In genomic region chr4:84342161-84342560, GRCh38 we compare ENCODE assay signal across 29 cellular contexts.
"Had no signal": no experiment of that assay in that cellular context is flagged by ENCODE, and none has a peak within 500 bp of the region (broad histone marks: within the 10 kb centered on the region; RNA-seq: fewer than 3 reads in every experiment).

No MANE protein-coding gene starts in this region.

- DNase-seq: activated CD4-positive, alpha-beta memory T cell treated with anti-CD3 and anti-CD28 coated beads for 36 hours; activated CD4-positive, alpha-beta T cell treated with anti-CD3 and anti-CD28 coated beads for 36 hours; activated CD4-positive, alpha-beta T cell treated with anti-CD3 and anti-CD28 coated beads, Interleukin-2, amount 10 ng/mL, durations not matched to agents 24 days and 14 days; activated CD4-positive, CD25-positive, alpha-beta regulatory T cell; activated CD4-positive, CD25-positive, alpha-beta regulatory T cell treated with anti-CD3 and anti-CD28 coated beads, Interleukin-2, amount 50 U/mL, for 72 hours; activated CD8-positive, alpha-beta memory T cell treated with anti-CD3 and anti-CD28 coated beads, Interleukin-2, amount 50 U/mL, for 48 hours; activated CD8-positive, alpha-beta T cell treated with anti-CD3 and anti-CD28 coated beads, Interleukin-2, amount 10 ng/mL, durations not matched to agents 7 days and 5 days; activated gamma-delta T cell; activated naive CD4-positive, alpha-beta T cell; activated naive CD4-positive, alpha-beta T cell treated with anti-CD3 and anti-CD28 coated beads, Interleukin-2, amount 10 ng/mL, durations not matched to agents 7 days and 5 days; activated naive CD8-positive, alpha-beta T cell treated with anti-CD3 and anti-CD28 coated beads, Interleukin-2, amount 10 ng/mL, durations not matched to agents 7 days and 5 days; activated T-cell treated with anti-CD3 and anti-CD28 coated beads for 4 hours; activated T-cell treated with anti-CD3 and anti-CD28 coated beads, Interleukin-2, amount 50 U/mL, for 24 hours; activated T-cell treated with anti-CD3 and anti-CD28 coated beads, Interleukin-2, amount 50 U/mL, for 72 hours; central memory CD4-positive, alpha-beta T cell; cerebellar nuclear complex; colonic mucosa; effector CD8-positive, alpha-beta T cell; esophagus squamous epithelium; foreskin melanocyte; head of caudate nucleus; T-helper 2 cell had no signal

- H3K9me3 ChIP-seq: colonic mucosa had no signal

- H3K27me3 ChIP-seq: ascending aorta, breast epithelium, cardiac muscle cell, colonic mucosa, esophagus squamous epithelium, gastroesophageal sphincter had no signal

- FAIRE-seq: endometrium, endothelial cell of umbilical vein had no signal

- H3K4me3 ChIP-seq: ascending aorta, breast epithelium, cardiac muscle cell, colonic mucosa, esophagus squamous epithelium, gastroesophageal sphincter had no signal

- H3K27ac ChIP-seq: ascending aorta, breast epithelium, cardiac muscle cell, colonic mucosa, epithelial cell of prostate, esophagus squamous epithelium, gastroesophageal sphincter had no signal

- H3K36me3 ChIP-seq: ascending aorta, breast epithelium, cardiac muscle cell, colonic mucosa, esophagus squamous epithelium, gastroesophageal sphincter had no signal

- H3K4me1 ChIP-seq: ascending aorta, breast epithelium, colonic mucosa, esophagus squamous epithelium, gastroesophageal sphincter had no signal
